ENCODE assay signal across 20 cellular contexts in genomic region chr15:81222007-81222406, GRCh38. TPM values are rescaled to one million over a fixed set of nuclear protein-coding genes. Genes with fewer than 3 reads are reported as not detected.
DNase-seq lines count a peak whose midpoint lies in the region; ATAC-seq and TF ChIP-seq lines count a peak whose summit lies in the region.
"Had no signal": no experiment of that assay in that cellular context is flagged by ENCODE, and none has a peak within 500 bp of the region (broad histone marks: within the 10 kb centered on the region; RNA-seq: fewer than 3 reads in every experiment).

No MANE protein-coding gene starts in this region.

- peaks cover 8% of the 10 kb centered on the region for H3K27me3 Mint-ChIP-seq in type B pancreatic cell
- H3K27me3 Mint-ChIP-seq: CD4-positive, alpha-beta T cell had no signal

- H3K27ac ChIP-seq in right cardiac atrium (ENCODE audit: low read length): peak overlapping the region; percentile 1
- H3K27ac ChIP-seq in esophagus squamous epithelium: peak overlapping the region in 3 of 4 donors; percentile 13 to 48 (median 19)
- H3K27ac ChIP-seq in mesenchymal stem cell (ENCODE audit: low read length, poor library complexity, severe bottlenecking): no peak overlapping the region
- H3K27ac ChIP-seq in colonic mucosa: no peak overlapping the region
- H3K27ac ChIP-seq: GM23248, Peyer's patch had no signal

- no peak overlapping the region for H3K4me3 ChIP-seq in right cardiac atrium (ENCODE audit: low read length)
- no peak overlapping the region for H3K4me3 ChIP-seq in esophagus squamous epithelium
- no peak overlapping the region for H3K4me3 ChIP-seq in mesenchymal stem cell (ENCODE audit: insufficient read depth in 1 of 2, low read depth in 1 of 2, low read length in 2 of 2)
- H3K4me3 ChIP-seq in colonic mucosa: no peak overlapping the region
- H3K4me3 ChIP-seq: GM23248, Peyer's patch had no signal

- no peak overlapping the region for H3K23ac ChIP-seq in mesenchymal stem cell (ENCODE audit: low read length in 2 of 2)

- H3K27me3 ChIP-seq in right cardiac atrium (ENCODE audit: control insufficient read depth, insufficient read depth): no peaks in the 10 kb centered on the region
- H3K27me3 ChIP-seq in esophagus squamous epithelium: no peaks in the 10 kb centered on the region
- no peaks in the 10 kb centered on the region for H3K27me3 ChIP-seq in mesenchymal stem cell (ENCODE audit: control insufficient read depth in 1 of 2, insufficient read depth in 1 of 2, low read length in 2 of 2)
- no peaks in the 10 kb centered on the region for H3K27me3 ChIP-seq in colonic mucosa
- H3K27me3 ChIP-seq: Peyer's patch had no signal

- no peaks in the 10 kb centered on the region for H3K9me3 ChIP-seq in right cardiac atrium (ENCODE audit: control insufficient read depth, low read length)
- no peaks in the 10 kb centered on the region for H3K9me3 ChIP-seq in esophagus squamous epithelium
- no peaks in the 10 kb centered on the region for H3K9me3 ChIP-seq in mesenchymal stem cell (ENCODE audit: control insufficient read depth, low read length)
- H3K9me3 ChIP-seq in colonic mucosa: no peaks in the 10 kb centered on the region
- H3K9me3 ChIP-seq: Caco-2, Peyer's patch had no signal

- H3K4me3 Mint-ChIP-seq in type B pancreatic cell: no peak overlapping the region
- H3K4me3 Mint-ChIP-seq: CD4-positive, alpha-beta T cell had no signal

- no peaks in the 10 kb centered on the region for H3K36me3 Mint-ChIP-seq in type B pancreatic cell

- no peak overlapping the region for H4K8ac ChIP-seq in mesenchymal stem cell (ENCODE audit: low read length)

- no peak overlapping the region for H3K18ac ChIP-seq in mesenchymal stem cell (ENCODE audit: low read depth in 1 of 2, low read length in 2 of 2)

- no peak overlapping the region for H4K91ac ChIP-seq in mesenchymal stem cell (ENCODE audit: low read length)

- no peaks in the 10 kb centered on the region for H3K36me3 ChIP-seq in esophagus squamous epithelium
- H3K36me3 ChIP-seq in mesenchymal stem cell (ENCODE audit: control insufficient read depth in 1 of 2, insufficient read depth in 2 of 2, low read depth in 1 of 2, low read length in 2 of 2): no peaks in the 10 kb centered on the region
- H3K36me3 ChIP-seq in colonic mucosa: no peaks in the 10 kb centered on the region
- H3K36me3 ChIP-seq: Peyer's patch had no signal

- no peak overlapping the region for H3K27ac Mint-ChIP-seq in type B pancreatic cell
- H3K27ac Mint-ChIP-seq: CD4-positive, alpha-beta T cell had no signal

- H2AK5ac ChIP-seq in mesenchymal stem cell (ENCODE audit: low read length, severe bottlenecking): no peak overlapping the region

- H3K9ac ChIP-seq in mesenchymal stem cell (ENCODE audit: low read length) (peak overlapping the region; percentile 7), colonic mucosa (ENCODE audit: low read depth in 2 of 2, low read length in 2 of 2) (no peak overlapping the region)
- H3K9ac ChIP-seq: GM23248 had no signal

- no peak overlapping the region for H2AFZ ChIP-seq in mesenchymal stem cell (ENCODE audit: low read depth, low read length)
- H2AFZ ChIP-seq: GM23248 had no signal

- DNase-seq in right cardiac atrium (no peak), cardiac septum (ENCODE audit: low spot score) (no peak), esophagus squamous epithelium (lab: John Stamatoyannopoulos, UW) (no peak), mesenchymal stem cell (no peak), NCI-H1436 (lab: John Stamatoyannopoulos, UW) (no peak), colonic mucosa (no peak), type B pancreatic cell (ENCODE audit: extremely low spot score, unreplicated experiment) (no peak)
- DNase-seq: Caco-2; CD4-positive, alpha-beta T cell; DMS153; GF-D8; NCI-H187; NCI-H2107; NCI-H510A; NCI-H748 treated with DMSO at 0.1 percent for 48 hours; NK-92 treated with Interleukin-12 subunit alpha and Interleukin-12 subunit beta, amount 100 ng/mL, for 24 hours; Peyer's patch had no signal

- TF ChIP-seq CTCF in esophagus squamous epithelium (IDR thresholded peaks at IDR 0.05) (no peak), colonic mucosa (IDR thresholded peaks at IDR 0.05) (no peak), type B pancreatic cell (conservative IDR thresholded peaks at IDR 0.05) (no peak)

- H3K14ac ChIP-seq in mesenchymal stem cell (ENCODE audit: low read length in 2 of 2): no peak overlapping the region

- no peak overlapping the region for H2BK12ac ChIP-seq in mesenchymal stem cell (ENCODE audit: low read length in 2 of 2)

- no peak overlapping the region for H2BK5ac ChIP-seq in mesenchymal stem cell (ENCODE audit: low read depth, low read length, poor library complexity, severe bottlenecking)

- H3K79me1 ChIP-seq in mesenchymal stem cell (replicated peaks; ENCODE audit: low read length, poor library complexity, severe bottlenecking): no peaks in the 10 kb centered on the region

- no peaks in the 10 kb centered on the region for H3K4me1 Mint-ChIP-seq in type B pancreatic cell (ENCODE audit: unreplicated experiment)

- no peaks in the 10 kb centered on the region for H3K9me3 Mint-ChIP-seq in type B pancreatic cell
- H3K9me3 Mint-ChIP-seq: CD4-positive, alpha-beta T cell had no signal

- peaks cover 14% of the 10 kb centered on the region for H3K4me1 ChIP-seq in right cardiac atrium (ENCODE audit: control insufficient read depth, insufficient read depth, low read length)
- H3K4me1 ChIP-seq in esophagus squamous epithelium: peaks cover 0 to 34% (median 5%) of the 10 kb centered on the region in 3 donors
- H3K4me1 ChIP-seq in mesenchymal stem cell (ENCODE audit: control insufficient read depth, insufficient read depth, low read depth, low read length): no peaks in the 10 kb centered on the region
- no peaks in the 10 kb centered on the region for H3K4me1 ChIP-seq in colonic mucosa
- H3K4me1 ChIP-seq: Caco-2, Peyer's patch had no signal

- TF ChIP-seq POLR2A in esophagus squamous epithelium (IDR thresholded peaks at IDR 0.05): no peak

- no peak overlapping the region for H2BK15ac ChIP-seq in mesenchymal stem cell (ENCODE audit: low read depth, poor library complexity, severe bottlenecking)

- no peak overlapping the region for H3K4me2 ChIP-seq in mesenchymal stem cell (ENCODE audit: low read length, poor library complexity, severe bottlenecking)

- ATAC-seq in right cardiac atrium: no peak
- ATAC-seq in GM21528 (IDR thresholded peaks at IDR 0.05; ENCODE audit: low FRiP score, unreplicated experiment): no peak

- WGBS in right cardiac atrium: 74% methylated on average over 3 of the region's 3 CpGs
- 80% methylated on average over 3 of the region's 3 CpGs for WGBS in esophagus squamous epithelium, 2 donors
- 76% methylated on average over 3 of the region's 3 CpGs for WGBS in mesenchymal stem cell

- H3K4ac ChIP-seq in mesenchymal stem cell (ENCODE audit: low read depth in 1 of 2, low read length in 2 of 2): no peak overlapping the region

- intact Hi-C loops in right cardiac atrium (cut with DNase I): no loop called here
- intact Hi-C loops in cardiac septum (cut with DNase I): no loop called here
- intact Hi-C loops in esophagus squamous epithelium (cut with DNase I): no loop called here
- intact Hi-C loops in colonic mucosa (cut with DNase I): no loop called here

- no peak overlapping the region for H2BK120ac ChIP-seq in mesenchymal stem cell (ENCODE audit: low read depth, low read length)

RNA-seq across cellular contexts. Expression of gene IL16, which starts 25.3 kb away (rescaled TPM):
- total RNA-seq in right cardiac atrium (1 to 10 TPM; 3.1 to 5.1 (median 4.1) TPM), cardiac septum (2.5 TPM), esophagus squamous epithelium (10 to 100 TPM in 1 of 4 donors, 1 to 10 TPM in 3; 2.3 to 20.0 (median 4.6) TPM), colonic mucosa (1 to 10 TPM; 3.4 to 3.7 TPM), type B pancreatic cell (ENCODE audit: low replicate concordance) (0.14 TPM in 1 of 2 replicates, not detected in the other)
- 4.7 TPM for polyA plus RNA-seq in right cardiac atrium
- 0.01 TPM for polyA plus RNA-seq in mesenchymal stem cell (2013, experiment 1 of 2)
- not detected for polyA plus RNA-seq in mesenchymal stem cell (2013, experiment 2 of 2)
- total RNA-seq: Caco-2, Daoy had no signal

Comparison
In these comparisons a context has a peak if more than half of its experiments do, and no peak if none do; other contexts are left out.
1. H3K27ac ChIP-seq: peak in right cardiac atrium (single experiment) and esophagus squamous epithelium (3 of 4); none in mesenchymal stem cell (single experiment) and colonic mucosa (single experiment).